ENCODE assay signal across 12 cellular contexts in genomic region chr14:23360496-23360895, GRCh38. TPM values are rescaled to one million over a fixed set of nuclear protein-coding genes. Genes with fewer than 3 reads are reported as not detected.
DNase-seq lines count a peak whose midpoint lies in the region; ATAC-seq and TF ChIP-seq lines count a peak whose summit lies in the region.
"Had no signal": no experiment of that assay in that cellular context is flagged by ENCODE, and none has a peak within 500 bp of the region (broad histone marks: within the 10 kb centered on the region; RNA-seq: fewer than 3 reads in every experiment).

No MANE protein-coding gene starts in this region.

- peaks cover 0 to 65% (median 17%) of the 10 kb centered on the region in 7 donors for H3K27me3 ChIP-seq in spleen (replicated peaks in 1 of 7)

- peaks cover 22% of the 10 kb centered on the region for H3K4me1 Mint-ChIP-seq in WTC11

- H3K9me3 ChIP-seq in spleen = no peaks in the 10 kb centered on the region

- peaks cover 0 to 8% (median 6%) of the 10 kb centered on the region in 6 donors for H3K4me1 ChIP-seq in spleen

- no peak overlapping the region for H3K27ac Mint-ChIP-seq in WTC11

- intact Hi-C loops in left ventricle myocardium superior (cut with micrococcal nuclease) (no loop called here), spleen (cut with DNase I; ENCODE audit: low total_unique reads) (no loop called here)

- peak; percentile 58 for ATAC-seq in WTC11
- no peak for ATAC-seq in left ventricle myocardium superior
- no peak for ATAC-seq in HG03469 (IDR thresholded peaks at IDR 0.05; ENCODE audit: unreplicated experiment)
- ATAC-seq: esophagus mucosa had no signal

- no peak overlapping the region for H3K4me3 Mint-ChIP-seq in WTC11

- WGBS in spleen, 5 donors = 75 to 84% (median 78%) methylated on average over 8 to 11 of the region's 11 CpGs

- H3K27ac ChIP-seq in spleen = no peak overlapping the region

- H3K36me3 Mint-ChIP-seq in WTC11 = peaks cover 17% of the 10 kb centered on the region

- H3K27me3 Mint-ChIP-seq in WTC11 (ENCODE audit: low read depth) = peaks cover 6% of the 10 kb centered on the region

- CTCF ChIA-PET in WTC11 (lab: Charles Lee) = interaction anchor here (0.6 to 9.1 kb wide), 44 partner anchors 8 to 289 kb away, joined by 3 to 95 read pairs (median 4); partner anchors contain the start of genes ACIN1, BCL2L2, C14orf119 and CMTM5

- DNase-seq in DMS53 (lab: John Stamatoyannopoulos, UW) = peak; percentile 13
- DNase-seq in DMS53 treated with DMSO at 0.1 percent for 48 hours (lab: John Stamatoyannopoulos, UW; ENCODE audit: unreplicated experiment) = no peak
- DNase-seq in WTC11 (ENCODE audit: low spot score) = peak; percentile 69
- DNase-seq in left ventricle myocardium superior = peak; percentile 54
- DNase-seq in spleen = peak; percentile 64
- DNase-seq in activated CD4-positive, alpha-beta T cell treated with anti-CD3 and anti-CD28 coated beads for 4 hours = no peak
- DNase-seq in T-helper 1 cell = no peak
- DNase-seq: NCI-H748 treated with DMSO at 0.1 percent for 48 hours, T-helper 2 cell had no signal

- H3K4me3 ChIP-seq in spleen = no peak overlapping the region

- peaks cover 0 to 12% (median 0%) of the 10 kb centered on the region in 6 donors for H3K36me3 ChIP-seq in spleen

- TF ChIP-seq CTCF in WTC11 (IDR thresholded peaks at IDR 0.05) = no peak
- no peak for TF ChIP-seq CTCF in spleen (IDR thresholded peaks at IDR 0.05 in 8 of 11, conservative IDR thresholded peaks at IDR 0.05 in 3 of 11)

- POLR2A ChIA-PET in WTC11 (lab: Charles Lee) = interaction anchor here (0.5 to 1.2 kb wide), 5 partner anchors 8 to 194 kb away, joined by 3 to 8 read pairs (median 5); partner anchors contain the start of genes PABPN1 and SLC22A17

- no peaks in the 10 kb centered on the region for H3K9me3 Mint-ChIP-seq in WTC11

- TF ChIP-seq POLR2A in spleen (IDR thresholded peaks at IDR 0.05) = no peak

TF ChIP-seq in WTC11, 78 proteins besides CTCF, POLR2A, EP300 and RAD21:
- TF ChIP-seq FOXK1 (CRISPR knock-in tag; IDR thresholded peaks at IDR 0.05) = no peak
- no peak for TF ChIP-seq MAX (CRISPR knock-in tag; IDR thresholded peaks at IDR 0.05)
- no peak for TF ChIP-seq AR (CRISPR knock-in tag; IDR thresholded peaks at IDR 0.05)
- no peak for TF ChIP-seq CDX4 (CRISPR knock-in tag; IDR thresholded peaks at IDR 0.05; ENCODE audit: borderline replicate concordance)
- TF ChIP-seq IRF2 (CRISPR knock-in tag; IDR thresholded peaks at IDR 0.05; ENCODE audit: borderline replicate concordance, low read depth) = no peak
- TF ChIP-seq GTF2I (CRISPR knock-in tag; conservative IDR thresholded peaks at IDR 0.05) = no peak
- no peak for TF ChIP-seq ZNF425 (CRISPR knock-in tag; conservative IDR thresholded peaks at IDR 0.05)
- TF ChIP-seq RELA (CRISPR knock-in tag; IDR thresholded peaks at IDR 0.05; ENCODE audit: borderline replicate concordance) = no peak
- no peak for TF ChIP-seq NR2C2 (CRISPR knock-in tag; IDR thresholded peaks at IDR 0.05)
- TF ChIP-seq JAZF1 (CRISPR knock-in tag; IDR thresholded peaks at IDR 0.05) = no peak
- TF ChIP-seq SOX15 (CRISPR knock-in tag; IDR thresholded peaks at IDR 0.05) = no peak
- no peak for TF ChIP-seq ZSCAN18 (CRISPR knock-in tag; IDR thresholded peaks at IDR 0.05)
- TF ChIP-seq ERG (CRISPR knock-in tag; IDR thresholded peaks at IDR 0.05) = no peak
- TF ChIP-seq ZNF263 (CRISPR knock-in tag; IDR thresholded peaks at IDR 0.05; ENCODE audit: low read depth) = no peak
TF ChIP-seq in WTC11: peak in this region for 0.

RNA-seq across cellular contexts. Expression of gene EFS, which starts 4.5 kb away (rescaled TPM):
- total RNA-seq in WTC11 (2021) = 35.3 to 47.4 TPM (median 43.5 TPM) in 3 replicates
- 3.3 TPM for total RNA-seq in left ventricle myocardium superior
- total RNA-seq in spleen = 1 to 10 TPM; 2.6 to 6.7 (median 4.4) TPM
- 1 to 10 TPM; 1.8 to 4.3 (median 2.7) TPM for polyA plus RNA-seq in spleen

RNA-seq across cellular contexts. Expression of gene SLC22A17, which starts 7.8 kb away (rescaled TPM):
- total RNA-seq in WTC11 (2021) = 42.3 to 52.4 TPM (median 51.4 TPM) in 3 replicates
- 10.7 TPM for total RNA-seq in left ventricle myocardium superior
- total RNA-seq in spleen = 10 to 100 TPM in 2 of 7 donors, 1 to 10 TPM in 5; 7.1 to 13.7 (median 8.3) TPM
- polyA plus RNA-seq in spleen = 1 to 10 TPM; 5.1 to 7.1 (median 6.3) TPM

RNA-seq across cellular contexts. Expression of gene IL25, which starts 12.1 kb away (rescaled TPM):
- total RNA-seq in WTC11 (2021) (0.24 TPM in 1 of 3 replicates, not detected in the others), left ventricle myocardium superior (not detected), spleen (not detected)
- polyA plus RNA-seq in spleen = not detected
- total RNA-seq: esophagus mucosa, ureter had no signal

RNA-seq across cellular contexts. Expression of gene CMTM5, which starts 16.4 kb away (rescaled TPM):
- total RNA-seq in WTC11 (2021) (0.24 to 0.41 TPM (median 0.39 TPM) in 3 replicates), left ventricle myocardium superior (not detected), spleen (10 to 100 TPM in 1 of 7 donors, 1 to 10 TPM in 6; 2.1 to 13.0 (median 4.3) TPM)
- polyA plus RNA-seq in spleen = 1 to 10 TPM; 1.3 to 4.1 (median 2.7) TPM
- total RNA-seq: esophagus mucosa had no signal

RNA-seq across cellular contexts. Expression of gene PABPN1, which starts 39.2 kb away (rescaled TPM):
- total RNA-seq in WTC11 (2021) (290 to 321 TPM (median 295 TPM) in 3 replicates), left ventricle myocardium superior (76.8 TPM), spleen (100 to 1,000 TPM in 4 of 7 donors, 10 to 100 TPM in 3; 52.1 to 152 (median 132) TPM)
- 100 to 1,000 TPM; 118 to 146 (median 132) TPM for polyA plus RNA-seq in spleen

Comparison
In these comparisons a context has a peak if more than half of its experiments do, and no peak if none do; other contexts are left out.
1. DNase-seq: peak in DMS53 (single experiment), WTC11 (single experiment), left ventricle myocardium superior (single experiment) and spleen (single experiment); none in DMS53 treated with DMSO at 0.1 percent for 48 hours (single experiment), activated CD4-positive, alpha-beta T cell treated with anti-CD3 and anti-CD28 coated beads for 4 hours (0 of 2) and T-helper 1 cell (0 of 5).